In genomic region chr2:63035169-63035568, GRCh38 we compare ENCODE assay signal across 19 cellular contexts. TPM values are rescaled to one million over a fixed set of nuclear protein-coding genes. Genes with fewer than 3 reads are reported as not detected.
"Had no signal": no experiment of that assay in that cellular context is flagged by ENCODE, and none has a peak within 500 bp of the region (broad histone marks: within the 10 kb centered on the region; RNA-seq: fewer than 3 reads in every experiment).

No MANE protein-coding gene starts in this region.

- H3K4me3 ChIP-seq: left ventricle myocardium inferior, lower lobe of right lung, testis, tibial nerve, upper lobe of right lung, vagina had no signal

- H3K4me1 ChIP-seq: lower lobe of right lung, testis, upper lobe of right lung, vagina had no signal

- H3K27ac ChIP-seq: foreskin keratinocyte, left ventricle myocardium inferior, lower lobe of right lung, testis, tibial nerve, upper lobe of right lung, vagina had no signal

- DNase-seq: erythroblast; foreskin keratinocyte; immature natural killer cell; kidney; left cardiac atrium; left ventricle myocardium inferior; lower lobe of right lung; natural killer cell; right cardiac atrium; stimulated activated CD4-positive, alpha-beta T cell treated with anti-CD3 and anti-CD28 coated beads, Interleukin-4, amount 100 ng/mL, for 1 hour; testis; upper lobe of right lung had no signal

- H3K9me3 ChIP-seq: left ventricle myocardium inferior, lower lobe of right lung, testis, tibial nerve, upper lobe of right lung, vagina had no signal

- FAIRE-seq: kidney had no signal

- ATAC-seq: foreskin keratinocyte; left cardiac atrium; lower lobe of right lung; natural killer cell; right cardiac atrium; stimulated activated memory B cell treated with anti-CD40 and anti-IgM and Interleukin-4, amounts not matched to agents 10 μg/mL and 1 μg/mL and 100 μg/mL, for 72 hours; upper lobe of right lung had no signal

RNA-seq across cellular contexts. Expression of gene OTX1, which starts 15.5 kb away (rescaled TPM):
- total RNA-seq: kidney, left cardiac atrium, left ventricle myocardium inferior, mucosa of gallbladder, natural killer cell, osteocyte, posterior vena cava, right cardiac atrium, subcutaneous adipose tissue, tibial nerve, upper lobe of right lung, vagina had no signal
- polyA plus RNA-seq: immature natural killer cell, right cardiac atrium had no signal
